Comparison of ENCODE assay signal across 20 cellular contexts in genomic region chr2:85838641-85839040, GRCh38. TPM values are rescaled to one million over a fixed set of nuclear protein-coding genes. Genes with fewer than 3 reads are reported as not detected.
A peak's percentile ranks its signal among the peaks of the same experiment; 100 is the strongest.
DNase-seq lines count a peak whose midpoint lies in the region; ATAC-seq and TF ChIP-seq lines count a peak whose summit lies in the region.
"Had no signal": no experiment of that assay in that cellular context is flagged by ENCODE, and none has a peak within 500 bp of the region (broad histone marks: within the 10 kb centered on the region; RNA-seq: fewer than 3 reads in every experiment).

No MANE protein-coding gene starts in this region.

- intact Hi-C loops in activated CD8-positive, alpha-beta T cell treated with anti-CD3 and anti-CD28 coated beads for 36 hours (cut with micrococcal nuclease) = no loop called here
- intact Hi-C loops in natural killer cell (cut with micrococcal nuclease) = no loop called here

- H3K27ac Mint-ChIP-seq in activated naive CD8-positive, alpha-beta T cell = peak overlapping the region; percentile 69
- no peak overlapping the region for H3K27ac Mint-ChIP-seq in activated naive CD8-positive, alpha-beta T cell treated with anti-CD3 and anti-CD28 coated beads, Interleukin-2, amount 50 U/mL, for 24 hours
- H3K27ac Mint-ChIP-seq in activated CD8-positive, alpha-beta T cell treated with anti-CD3 and anti-CD28 coated beads for 36 hours = peak overlapping the region; percentile 6
- H3K27ac Mint-ChIP-seq in natural killer cell = peak overlapping the region; percentile 57 to 76
- H3K27ac Mint-ChIP-seq: activated CD4-positive, alpha-beta memory T cell treated with anti-CD3 and anti-CD28 coated beads for 36 hours; activated naive CD4-positive, alpha-beta T cell treated with anti-CD3 and anti-CD28 coated beads for 36 hours; activated T-cell treated with anti-CD3 and anti-CD28 coated beads, Interleukin-2, amount 50 U/mL, for 24 hours had no signal

- no peak overlapping the region for H3K4me3 Mint-ChIP-seq in activated naive CD8-positive, alpha-beta T cell
- no peak overlapping the region for H3K4me3 Mint-ChIP-seq in activated naive CD8-positive, alpha-beta T cell treated with anti-CD3 and anti-CD28 coated beads, Interleukin-2, amount 50 U/mL, for 24 hours
- no peak overlapping the region for H3K4me3 Mint-ChIP-seq in activated CD8-positive, alpha-beta T cell treated with anti-CD3 and anti-CD28 coated beads for 36 hours
- H3K4me3 Mint-ChIP-seq in natural killer cell = no peak overlapping the region
- H3K4me3 Mint-ChIP-seq: activated CD4-positive, alpha-beta memory T cell treated with anti-CD3 and anti-CD28 coated beads for 36 hours; activated naive CD4-positive, alpha-beta T cell treated with anti-CD3 and anti-CD28 coated beads for 36 hours; activated T-cell treated with anti-CD3 and anti-CD28 coated beads, Interleukin-2, amount 50 U/mL, for 24 hours had no signal

- H3K27me3 Mint-ChIP-seq in activated naive CD8-positive, alpha-beta T cell = no peaks in the 10 kb centered on the region
- no peaks in the 10 kb centered on the region for H3K27me3 Mint-ChIP-seq in activated naive CD8-positive, alpha-beta T cell treated with anti-CD3 and anti-CD28 coated beads, Interleukin-2, amount 50 U/mL, for 24 hours
- H3K27me3 Mint-ChIP-seq in activated CD8-positive, alpha-beta T cell treated with anti-CD3 and anti-CD28 coated beads for 36 hours = no peaks in the 10 kb centered on the region
- H3K27me3 Mint-ChIP-seq in natural killer cell (ENCODE audit: low read depth in 2 of 2) = no peaks in the 10 kb centered on the region
- H3K27me3 Mint-ChIP-seq: activated CD4-positive, alpha-beta memory T cell treated with anti-CD3 and anti-CD28 coated beads for 36 hours; activated T-cell treated with anti-CD3 and anti-CD28 coated beads, Interleukin-2, amount 50 U/mL, for 24 hours had no signal

- POLR2A ChIA-PET in activated CD8-positive, alpha-beta T cell treated with anti-CD3 and anti-CD28 coated beads for 36 hours (lab: Charles Lee) = no interaction called here

- peaks cover 12% of the 10 kb centered on the region for H3K36me3 Mint-ChIP-seq in activated naive CD8-positive, alpha-beta T cell
- peaks cover 21% of the 10 kb centered on the region for H3K36me3 Mint-ChIP-seq in activated naive CD8-positive, alpha-beta T cell treated with anti-CD3 and anti-CD28 coated beads, Interleukin-2, amount 50 U/mL, for 24 hours (ENCODE audit: low read depth)
- peaks cover 21% of the 10 kb centered on the region for H3K36me3 Mint-ChIP-seq in activated CD8-positive, alpha-beta T cell treated with anti-CD3 and anti-CD28 coated beads for 36 hours (ENCODE audit: low read depth)
- H3K36me3 Mint-ChIP-seq in natural killer cell = peaks cover 15% of the 10 kb centered on the region

- no peak for DNase-seq in activated naive CD8-positive, alpha-beta T cell treated with anti-CD3 and anti-CD28 coated beads, Interleukin-2, amount 50 U/mL, for 24 hours
- DNase-seq in activated CD8-positive, alpha-beta T cell treated with anti-CD3 and anti-CD28 coated beads for 36 hours = no peak
- DNase-seq in natural killer cell = no peak
- DNase-seq in OCI-M1 (lab: John Stamatoyannopoulos, UW) = no peak
- DNase-seq: activated CD4-positive, alpha-beta memory T cell treated with anti-CD3 and anti-CD28 coated beads for 36 hours; activated naive CD4-positive, alpha-beta T cell treated with anti-CD3 and anti-CD28 coated beads for 36 hours; activated T-cell treated with anti-CD3 and anti-CD28 coated beads, Interleukin-2, amount 50 U/mL, for 24 hours; central memory CD4-positive, alpha-beta T cell; HCEC 1CT; kidney; NCI-H1105 treated with DMSO at 0.1 percent for 48 hours; NCI-H2029; NCI-H2227 treated with DMSO at 0.1 percent for 48 hours; NCI-H748 treated with DMSO at 0.1 percent for 48 hours; RPMI8226; stimulated activated CD4-positive, alpha-beta T cell treated with anti-CD3 and anti-CD28 coated beads, Interleukin-1b, Interleukin-23, amount 100 ng/mL, for 48 hours; substantia nigra had no signal

- ATAC-seq in activated naive CD8-positive, alpha-beta T cell treated with anti-CD3 and anti-CD28 coated beads, Interleukin-2, amount 50 U/mL, for 24 hours = no peak
- no peak for ATAC-seq in activated CD8-positive, alpha-beta T cell treated with anti-CD3 and anti-CD28 coated beads for 36 hours
- no peak for ATAC-seq in natural killer cell
- ATAC-seq in GM18861 (IDR thresholded peaks at IDR 0.05; ENCODE audit: unreplicated experiment) = no peak
- no peak for ATAC-seq in HG03135 (IDR thresholded peaks at IDR 0.05; ENCODE audit: unreplicated experiment)

- CTCF ChIA-PET in activated CD8-positive, alpha-beta T cell treated with anti-CD3 and anti-CD28 coated beads for 36 hours (lab: Charles Lee) = interaction anchor here (1.0 to 5.0 kb wide), 4 partner anchors 11 to 50 kb away, joined by 3 to 22 read pairs (median 9); partner anchors contain the start of gene ST3GAL5

- H3K9me3 Mint-ChIP-seq in activated naive CD8-positive, alpha-beta T cell (ENCODE audit: low read depth) = no peaks in the 10 kb centered on the region
- H3K9me3 Mint-ChIP-seq in activated naive CD8-positive, alpha-beta T cell treated with anti-CD3 and anti-CD28 coated beads, Interleukin-2, amount 50 U/mL, for 24 hours = peaks cover 14% of the 10 kb centered on the region
- H3K9me3 Mint-ChIP-seq in activated CD8-positive, alpha-beta T cell treated with anti-CD3 and anti-CD28 coated beads for 36 hours = peaks cover 3% of the 10 kb centered on the region
- no peaks in the 10 kb centered on the region for H3K9me3 Mint-ChIP-seq in natural killer cell

- H3K4me1 Mint-ChIP-seq in activated naive CD8-positive, alpha-beta T cell (ENCODE audit: low read depth) = peaks cover 11% of the 10 kb centered on the region
- H3K4me1 Mint-ChIP-seq in activated naive CD8-positive, alpha-beta T cell treated with anti-CD3 and anti-CD28 coated beads, Interleukin-2, amount 50 U/mL, for 24 hours = peaks cover 8% of the 10 kb centered on the region
- H3K4me1 Mint-ChIP-seq in activated CD8-positive, alpha-beta T cell treated with anti-CD3 and anti-CD28 coated beads for 36 hours (ENCODE audit: low read depth) = peaks cover 19% of the 10 kb centered on the region
- peaks cover 11 to 12% of the 10 kb centered on the region in 2 donors for H3K4me1 Mint-ChIP-seq in natural killer cell

- TF ChIP-seq CTCF in activated CD8-positive, alpha-beta T cell treated with anti-CD3 and anti-CD28 coated beads for 36 hours (IDR thresholded peaks at IDR 0.05) = no peak
- TF ChIP-seq CTCF in natural killer cell (IDR thresholded peaks at IDR 0.05) = no peak

RNA-seq across cellular contexts. Expression of gene ST3GAL5, which starts 50.1 kb away (rescaled TPM):
- total RNA-seq in activated CD8-positive, alpha-beta T cell treated with anti-CD3 and anti-CD28 coated beads for 36 hours = 10 to 100 TPM; 21.1 to 21.5 TPM
- 10 to 100 TPM; 54.6 to 72.4 (median 66.1) TPM for total RNA-seq in natural killer cell
